In the genomic region with DNA sequence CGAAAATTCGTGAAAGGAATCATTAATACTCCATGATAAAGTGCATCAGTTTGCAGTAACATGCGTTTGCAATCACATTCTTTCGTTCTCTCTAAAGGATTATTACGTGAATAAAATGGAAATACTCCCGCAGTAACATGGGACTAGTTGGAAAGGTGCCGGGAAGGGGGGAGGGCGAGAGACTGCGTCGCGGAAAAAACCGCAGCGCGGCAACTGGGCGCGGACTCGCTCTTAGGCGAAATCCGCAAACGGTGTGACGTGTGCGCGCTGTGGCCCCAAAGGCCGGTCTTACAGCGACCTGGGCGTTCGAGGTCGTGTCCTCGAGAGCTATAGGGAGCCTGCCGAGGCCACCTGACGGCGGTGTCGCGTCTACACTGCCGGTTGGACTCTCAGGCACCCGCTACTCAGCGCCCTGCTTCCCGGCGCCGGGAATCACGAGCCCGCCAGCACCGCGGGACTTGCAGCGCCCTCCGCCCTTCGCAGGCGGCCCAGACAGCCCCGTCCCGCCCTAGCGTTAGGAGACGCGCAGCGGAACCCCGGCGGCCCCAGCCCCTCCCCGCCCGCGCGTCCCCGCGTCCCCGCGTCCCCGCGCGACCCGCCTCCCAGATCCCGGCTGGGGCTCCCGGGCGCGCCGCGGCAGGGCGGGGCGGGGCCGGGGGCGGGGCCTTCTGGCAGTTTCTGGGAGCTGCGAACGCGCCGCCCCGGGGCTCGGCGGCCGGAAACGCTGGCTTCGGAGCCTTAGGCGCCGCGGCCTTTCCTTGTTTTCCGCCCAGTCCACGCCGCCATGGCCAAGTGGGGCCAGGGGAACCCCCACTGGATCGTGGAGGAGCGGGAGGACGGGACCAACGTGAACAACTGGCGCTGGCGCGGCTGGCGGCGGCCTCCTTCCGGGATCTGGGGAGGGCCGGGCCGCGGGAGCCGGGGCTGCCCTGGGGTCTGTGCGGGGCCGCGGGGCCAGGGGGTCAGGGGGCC, we compare ENCODE assay signal across 1 cellular context.
TF ChIP-seq lines count a peak whose summit lies in the region.

No MANE protein-coding gene starts in this region.

TF ChIP-seq in GM12878, 131 proteins besides CTCF, POLR2A, EP300 and RAD21 (continued from another document):
- TF ChIP-seq, protein P1, sequence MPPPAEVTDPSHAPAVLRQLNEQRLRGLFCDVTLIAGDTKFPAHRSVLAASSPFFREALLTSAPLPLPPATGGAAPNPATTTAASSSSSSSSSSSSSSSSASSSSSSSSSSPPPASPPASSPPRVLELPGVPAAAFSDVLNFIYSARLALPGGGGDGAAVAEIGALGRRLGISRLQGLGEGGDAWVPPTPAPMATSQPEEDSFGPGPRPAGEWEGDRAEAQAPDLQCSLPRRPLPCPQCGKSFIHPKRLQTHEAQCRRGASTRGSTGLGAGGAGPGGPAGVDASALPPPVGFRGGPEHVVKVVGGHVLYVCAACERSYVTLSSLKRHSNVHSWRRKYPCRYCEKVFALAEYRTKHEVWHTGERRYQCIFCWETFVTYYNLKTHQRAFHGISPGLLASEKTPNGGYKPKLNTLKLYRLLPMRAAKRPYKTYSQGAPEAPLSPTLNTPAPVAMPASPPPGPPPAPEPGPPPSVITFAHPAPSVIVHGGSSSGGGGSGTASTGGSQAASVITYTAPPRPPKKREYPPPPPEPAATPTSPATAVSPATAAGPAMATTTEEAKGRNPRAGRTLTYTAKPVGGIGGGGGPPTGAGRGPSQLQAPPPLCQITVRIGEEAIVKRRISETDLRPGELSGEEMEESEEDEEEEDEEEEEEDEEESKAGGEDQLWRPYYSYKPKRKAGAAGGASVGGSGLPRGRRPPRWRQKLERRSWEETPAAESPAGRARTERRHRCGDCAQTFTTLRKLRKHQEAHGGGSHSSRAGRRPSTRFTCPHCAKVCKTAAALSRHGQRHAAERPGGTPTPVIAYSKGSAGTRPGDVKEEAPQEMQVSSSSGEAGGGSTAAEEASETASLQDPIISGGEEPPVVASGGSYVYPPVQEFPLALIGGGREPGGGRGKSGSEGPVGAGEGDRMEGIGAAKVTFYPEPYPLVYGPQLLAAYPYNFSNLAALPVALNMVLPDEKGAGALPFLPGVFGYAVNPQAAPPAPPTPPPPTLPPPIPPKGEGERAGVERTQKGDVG (CRISPR knock-in tag; IDR thresholded peaks at IDR 0.05) = no peak
- TF ChIP-seq MTA3 (IDR thresholded peaks at IDR 0.05; ENCODE audit: borderline replicate concordance, low read length) = no peak
- TF ChIP-seq MYC (IDR thresholded peaks at IDR 0.05; ENCODE audit: insufficient read depth, insufficient read length, insufficient replicate concordance, low read length, severe bottlenecking) = no peak
- TF ChIP-seq YBX1 (IDR thresholded peaks at IDR 0.05) = no peak
- no peak for TF ChIP-seq TCF3 (IDR thresholded peaks at IDR 0.05; ENCODE audit: borderline replicate concordance, insufficient read depth, low read depth, low read length)
- no peak for TF ChIP-seq KLF5 (IDR thresholded peaks at IDR 0.05; ENCODE audit: partially characterized antibody)
- peak; percentile 76 to 82 for TF ChIP-seq IKZF2 (IDR thresholded peaks at IDR 0.05)
- no peak for TF ChIP-seq SP1 (IDR thresholded peaks at IDR 0.05; ENCODE audit: low read depth, low read length)
- TF ChIP-seq JUND (IDR thresholded peaks at IDR 0.05; ENCODE audit: low read depth, low read length) = no peak
- TF ChIP-seq TBL1XR1 (IDR thresholded peaks at IDR 0.05; ENCODE audit: low read depth, low read length) = no peak
- TF ChIP-seq ZSCAN29 (IDR thresholded peaks at IDR 0.05) = peak; percentile 99
- TF ChIP-seq, protein P2, sequence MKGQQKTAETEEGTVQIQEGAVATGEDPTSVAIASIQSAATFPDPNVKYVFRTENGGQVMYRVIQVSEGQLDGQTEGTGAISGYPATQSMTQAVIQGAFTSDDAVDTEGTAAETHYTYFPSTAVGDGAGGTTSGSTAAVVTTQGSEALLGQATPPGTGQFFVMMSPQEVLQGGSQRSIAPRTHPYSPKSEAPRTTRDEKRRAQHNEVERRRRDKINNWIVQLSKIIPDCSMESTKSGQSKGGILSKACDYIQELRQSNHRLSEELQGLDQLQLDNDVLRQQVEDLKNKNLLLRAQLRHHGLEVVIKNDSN (IDR thresholded peaks at IDR 0.05; ENCODE audit: borderline replicate concordance, extremely low read length, insufficient read depth, low read depth, low read length) = no peak
- TF ChIP-seq ZBED1 (IDR thresholded peaks at IDR 0.05; ENCODE audit: borderline replicate concordance) = no peak
- no peak for TF ChIP-seq CHD4 (IDR thresholded peaks at IDR 0.05)
- TF ChIP-seq RBBP5 (conservative IDR thresholded peaks at IDR 0.05) = no peak
- TF ChIP-seq WRNIP1 (IDR thresholded peaks at IDR 0.05; ENCODE audit: borderline replicate concordance, low read depth, low read length) = no peak
- TF ChIP-seq BHLHE40 (IDR thresholded peaks at IDR 0.05; ENCODE audit: borderline replicate concordance in 1 of 2, low read depth in 2 of 2, low read length in 1 of 2) = peak in 1 of 2 experiments; percentile 69; a peak in 2 of 4 replicates
- no peak for TF ChIP-seq ATF7 (IDR thresholded peaks at IDR 0.05; ENCODE audit: low read depth)
- TF ChIP-seq NRF1 (conservative IDR thresholded peaks at IDR 0.05; ENCODE audit: low read depth, low read length) = no peak
- no peak for TF ChIP-seq SMAD1 (IDR thresholded peaks at IDR 0.05; ENCODE audit: low read depth, partially characterized antibody)
- TF ChIP-seq, protein P3, sequence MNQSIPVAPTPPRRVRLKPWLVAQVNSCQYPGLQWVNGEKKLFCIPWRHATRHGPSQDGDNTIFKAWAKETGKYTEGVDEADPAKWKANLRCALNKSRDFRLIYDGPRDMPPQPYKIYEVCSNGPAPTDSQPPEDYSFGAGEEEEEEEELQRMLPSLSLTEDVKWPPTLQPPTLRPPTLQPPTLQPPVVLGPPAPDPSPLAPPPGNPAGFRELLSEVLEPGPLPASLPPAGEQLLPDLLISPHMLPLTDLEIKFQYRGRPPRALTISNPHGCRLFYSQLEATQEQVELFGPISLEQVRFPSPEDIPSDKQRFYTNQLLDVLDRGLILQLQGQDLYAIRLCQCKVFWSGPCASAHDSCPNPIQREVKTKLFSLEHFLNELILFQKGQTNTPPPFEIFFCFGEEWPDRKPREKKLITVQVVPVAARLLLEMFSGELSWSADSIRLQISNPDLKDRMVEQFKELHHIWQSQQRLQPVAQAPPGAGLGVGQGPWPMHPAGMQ (IDR thresholded peaks at IDR 0.05; ENCODE audit: borderline replicate concordance) = no peak
- TF ChIP-seq, protein P4, sequence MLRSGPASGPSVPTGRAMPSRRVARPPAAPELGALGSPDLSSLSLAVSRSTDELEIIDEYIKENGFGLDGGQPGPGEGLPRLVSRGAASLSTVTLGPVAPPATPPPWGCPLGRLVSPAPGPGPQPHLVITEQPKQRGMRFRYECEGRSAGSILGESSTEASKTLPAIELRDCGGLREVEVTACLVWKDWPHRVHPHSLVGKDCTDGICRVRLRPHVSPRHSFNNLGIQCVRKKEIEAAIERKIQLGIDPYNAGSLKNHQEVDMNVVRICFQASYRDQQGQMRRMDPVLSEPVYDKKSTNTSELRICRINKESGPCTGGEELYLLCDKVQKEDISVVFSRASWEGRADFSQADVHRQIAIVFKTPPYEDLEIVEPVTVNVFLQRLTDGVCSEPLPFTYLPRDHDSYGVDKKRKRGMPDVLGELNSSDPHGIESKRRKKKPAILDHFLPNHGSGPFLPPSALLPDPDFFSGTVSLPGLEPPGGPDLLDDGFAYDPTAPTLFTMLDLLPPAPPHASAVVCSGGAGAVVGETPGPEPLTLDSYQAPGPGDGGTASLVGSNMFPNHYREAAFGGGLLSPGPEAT (IDR thresholded peaks at IDR 0.05; ENCODE audit: low read depth) = peak; percentile 51; the same call in 1 of the 2 replicates
